1 cellular context compared by ENCODE assay signal in the genomic region with DNA sequence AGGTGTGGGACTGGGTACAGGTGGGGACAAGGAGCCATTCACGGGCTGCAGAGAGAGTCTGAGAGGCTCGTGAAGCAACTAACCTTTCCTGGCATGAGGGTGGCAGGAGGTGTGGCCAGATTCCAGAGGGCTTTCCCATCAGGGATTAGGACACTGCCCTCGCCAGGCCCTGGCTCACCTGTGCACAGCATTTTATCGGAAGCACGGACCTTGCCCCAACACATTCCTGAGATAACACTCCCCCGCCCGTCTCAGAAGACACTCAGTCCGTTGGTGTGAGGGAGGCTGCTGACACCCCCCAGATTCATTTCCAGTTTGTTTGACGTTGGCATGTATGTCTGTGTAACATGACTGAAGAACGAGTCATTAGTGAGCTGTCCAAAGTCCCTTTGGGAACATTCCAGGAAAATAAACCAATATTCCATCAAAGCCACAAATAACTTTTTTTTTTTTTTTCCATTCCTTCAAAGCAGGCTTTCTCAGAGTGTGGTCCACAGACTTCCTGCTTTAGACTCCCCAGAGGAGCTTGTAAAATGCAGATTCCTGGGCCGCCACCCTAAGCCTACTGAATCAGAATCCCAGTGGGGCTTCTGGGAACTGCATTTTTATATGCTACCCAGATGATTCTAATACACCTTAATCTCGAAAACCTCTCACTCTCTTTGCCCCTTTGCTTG.
A peak's percentile ranks its signal among the peaks of the same experiment; 100 is the strongest.
TF ChIP-seq lines count a peak whose summit lies in the region.

No MANE protein-coding gene starts in this region.

TF ChIP-seq in HepG2, 621 proteins besides CTCF, POLR2A, EP300 and RAD21 (continued from another document and continues in another):
- no peak for TF ChIP-seq ZNF18 (CRISPR knock-in tag; IDR thresholded peaks at IDR 0.05; ENCODE audit: insufficient replicate concordance)
- TF ChIP-seq PHF20 (CRISPR knock-in tag; IDR thresholded peaks at IDR 0.05): no peak
- TF ChIP-seq POLR2AphosphoS5 (IDR thresholded peaks at IDR 0.05; ENCODE audit: low read depth, low read length): no peak
- TF ChIP-seq ZC3H13 (CRISPR knock-in tag; IDR thresholded peaks at IDR 0.05): no peak
- TF ChIP-seq AGO1 (IDR thresholded peaks at IDR 0.05; ENCODE audit: low read depth, low read length, poor library complexity, severe bottlenecking): no peak
- TF ChIP-seq JUND (CRISPR knock-in tag; IDR thresholded peaks at IDR 0.05): peak; percentile 60; the same call in 1 of the 2 replicates
- no peak for TF ChIP-seq MYNN (CRISPR knock-in tag; IDR thresholded peaks at IDR 0.05; ENCODE audit: low read depth)
- TF ChIP-seq MEIS2 (CRISPR knock-in tag; IDR thresholded peaks at IDR 0.05): 0 out of 2 replicates have a peak, but pooled peaks have one; percentile 38
- no peak for TF ChIP-seq HOXD1 (CRISPR knock-in tag; IDR thresholded peaks at IDR 0.05)
- TF ChIP-seq TCF7 (IDR thresholded peaks at IDR 0.05; ENCODE audit: low read depth): peak; percentile 61; the same call in 1 of the 2 replicates
- no peak for TF ChIP-seq EEA1 (CRISPR knock-in tag; IDR thresholded peaks at IDR 0.05; ENCODE audit: borderline replicate concordance)
- TF ChIP-seq, protein P1, sequence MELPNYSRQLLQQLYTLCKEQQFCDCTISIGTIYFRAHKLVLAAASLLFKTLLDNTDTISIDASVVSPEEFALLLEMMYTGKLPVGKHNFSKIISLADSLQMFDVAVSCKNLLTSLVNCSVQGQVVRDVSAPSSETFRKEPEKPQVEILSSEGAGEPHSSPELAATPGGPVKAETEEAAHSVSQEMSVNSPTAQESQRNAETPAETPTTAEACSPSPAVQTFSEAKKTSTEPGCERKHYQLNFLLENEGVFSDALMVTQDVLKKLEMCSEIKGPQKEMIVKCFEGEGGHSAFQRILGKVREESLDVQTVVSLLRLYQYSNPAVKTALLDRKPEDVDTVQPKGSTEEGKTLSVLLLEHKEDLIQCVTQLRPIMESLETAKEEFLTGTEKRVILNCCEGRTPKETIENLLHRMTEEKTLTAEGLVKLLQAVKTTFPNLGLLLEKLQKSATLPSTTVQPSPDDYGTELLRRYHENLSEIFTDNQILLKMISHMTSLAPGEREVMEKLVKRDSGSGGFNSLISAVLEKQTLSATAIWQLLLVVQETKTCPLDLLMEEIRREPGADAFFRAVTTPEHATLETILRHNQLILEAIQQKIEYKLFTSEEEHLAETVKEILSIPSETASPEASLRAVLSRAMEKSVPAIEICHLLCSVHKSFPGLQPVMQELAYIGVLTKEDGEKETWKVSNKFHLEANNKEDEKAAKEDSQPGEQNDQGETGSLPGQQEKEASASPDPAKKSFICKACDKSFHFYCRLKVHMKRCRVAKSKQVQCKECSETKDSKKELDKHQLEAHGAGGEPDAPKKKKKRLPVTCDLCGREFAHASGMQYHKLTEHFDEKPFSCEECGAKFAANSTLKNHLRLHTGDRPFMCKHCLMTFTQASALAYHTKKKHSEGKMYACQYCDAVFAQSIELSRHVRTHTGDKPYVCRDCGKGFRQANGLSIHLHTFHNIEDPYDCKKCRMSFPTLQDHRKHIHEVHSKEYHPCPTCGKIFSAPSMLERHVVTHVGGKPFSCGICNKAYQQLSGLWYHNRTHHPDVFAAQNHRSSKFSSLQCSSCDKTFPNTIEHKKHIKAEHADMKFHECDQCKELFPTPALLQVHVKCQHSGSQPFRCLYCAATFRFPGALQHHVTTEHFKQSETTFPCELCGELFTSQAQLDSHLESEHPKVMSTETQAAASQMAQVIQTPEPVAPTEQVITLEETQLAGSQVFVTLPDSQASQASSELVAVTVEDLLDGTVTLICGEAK (IDR thresholded peaks at IDR 0.05): no peak
- TF ChIP-seq, protein P1 (CRISPR knock-in tag; IDR thresholded peaks at IDR 0.05): no peak
- TF ChIP-seq ZKSCAN5 (CRISPR knock-in tag; IDR thresholded peaks at IDR 0.05): no peak
- 0 out of 2 replicates have a peak, but pooled peaks have one; percentile 22 for TF ChIP-seq ZNF318 (CRISPR knock-in tag; IDR thresholded peaks at IDR 0.05)
- peak; percentile 58; the same call in 1 of the 2 replicates for TF ChIP-seq ZNF816 (CRISPR knock-in tag; IDR thresholded peaks at IDR 0.05; ENCODE audit: borderline replicate concordance)
- no peak for TF ChIP-seq ZNF841 (CRISPR knock-in tag; IDR thresholded peaks at IDR 0.05; ENCODE audit: borderline replicate concordance)
- no peak for TF ChIP-seq MAFK (conservative IDR thresholded peaks at IDR 0.05 in 1 of 2, IDR thresholded peaks at IDR 0.05 in 1 of 2; ENCODE audit: low read length in 2 of 2)
- TF ChIP-seq PCBP2 (optimal IDR thresholded peaks at IDR 0.05; ENCODE audit: low read depth, low read length, poor library complexity, severe bottlenecking): no peak
- TF ChIP-seq SOX6 (IDR thresholded peaks at IDR 0.05): no peak
- TF ChIP-seq SOX6 (CRISPR knock-in tag; IDR thresholded peaks at IDR 0.05): peak; percentile 72
- no peak; the same call in 1 of the 2 replicates for TF ChIP-seq STAT6 (CRISPR knock-in tag; IDR thresholded peaks at IDR 0.05; ENCODE audit: borderline replicate concordance)
- TF ChIP-seq CCDC6 (CRISPR knock-in tag; IDR thresholded peaks at IDR 0.05): peak; percentile 73; the same call in 1 of the 2 replicates
- peak; percentile 27; the same call in 1 of the 2 replicates for TF ChIP-seq ZNF205 (CRISPR knock-in tag; IDR thresholded peaks at IDR 0.05)
- TF ChIP-seq MEF2D (CRISPR knock-in tag; IDR thresholded peaks at IDR 0.05): peak; percentile 27; the same call in 1 of the 2 replicates
- no peak for TF ChIP-seq GTF2F1 (IDR thresholded peaks at IDR 0.05; ENCODE audit: low read length)
- peak; percentile 58; the same call in 1 of the 2 replicates for TF ChIP-seq ZBTB25 (CRISPR knock-in tag; IDR thresholded peaks at IDR 0.05)
- no peak for TF ChIP-seq SP1 (IDR thresholded peaks at IDR 0.05)
- no peak for TF ChIP-seq SP1 (CRISPR knock-in tag; IDR thresholded peaks at IDR 0.05)
- TF ChIP-seq FIP1L1 (IDR thresholded peaks at IDR 0.05; ENCODE audit: borderline replicate concordance, insufficient read depth, low read depth, low read length): no peak
- no peak for TF ChIP-seq ZNF605 (CRISPR knock-in tag; IDR thresholded peaks at IDR 0.05)
- no peak for TF ChIP-seq ZNF207 (IDR thresholded peaks at IDR 0.05; ENCODE audit: borderline replicate concordance)
- no peak for TF ChIP-seq ZBTB3 (CRISPR knock-in tag; IDR thresholded peaks at IDR 0.05; ENCODE audit: borderline replicate concordance, low read depth)
